Comparison of ENCODE assay signal across 9 cellular contexts in genomic region chr14:59919582-59920377, GRCh38. TPM values are rescaled to one million over a fixed set of nuclear protein-coding genes. Genes with fewer than 3 reads are reported as not detected.
DNase-seq lines count a peak whose midpoint lies in the region; ATAC-seq and TF ChIP-seq lines count a peak whose summit lies in the region.
"Had no signal": no experiment of that assay in that cellular context is flagged by ENCODE, and none has a peak within 500 bp of the region (broad histone marks: within the 10 kb centered on the region; RNA-seq: fewer than 3 reads in every experiment).

TSS of gene LRRC9 (plus strand) at chr14:59920144.

- H3F3A ChIP-seq in neural progenitor cell (ENCODE audit: low read depth): peaks cover 13% of the 10 kb centered on the region

- peak within 1 kb of the TSS; percentile 97 for H2AFZ ChIP-seq in neural progenitor cell (replicated peaks)

- H3K4me2 ChIP-seq in neural progenitor cell: peak within 1 kb of the TSS; percentile 80

- H3K36me3 Mint-ChIP-seq in activated T-cell treated with anti-CD3 and anti-CD28 coated beads, Interleukin-2, amount 50 U/mL, for 4 hours (ENCODE audit: insufficient read depth): no peaks in the 10 kb centered on the region
- H3K36me3 Mint-ChIP-seq in glutamatergic neuron (ENCODE audit: unreplicated experiment): no peaks in the 10 kb centered on the region
- H3K36me3 Mint-ChIP-seq in neural progenitor cell: peaks cover 16% of the 10 kb centered on the region

- no peaks in the 10 kb centered on the region for H3K9me3 ChIP-seq in neural progenitor cell (ENCODE audit: low read depth)

- no peaks in the 10 kb centered on the region for H3K36me3 ChIP-seq in neural progenitor cell

- ATAC-seq in GM18907 (IDR thresholded peaks at IDR 0.05; ENCODE audit: unreplicated experiment) (peak; percentile 21), GM18861 (IDR thresholded peaks at IDR 0.05; ENCODE audit: unreplicated experiment) (no peak)
- peak; percentile 52 to 65 for ATAC-seq in activated T-cell treated with anti-CD3 and anti-CD28 coated beads, Interleukin-2, amount 50 U/mL, for 4 hours

- no peaks in the 10 kb centered on the region for H3K9me3 Mint-ChIP-seq in activated T-cell treated with anti-CD3 and anti-CD28 coated beads, Interleukin-2, amount 50 U/mL, for 4 hours
- H3K9me3 Mint-ChIP-seq in glutamatergic neuron (ENCODE audit: unreplicated experiment) (peaks cover 3% of the 10 kb centered on the region), neural progenitor cell (peaks cover 4% of the 10 kb centered on the region)

- H3K4me1 Mint-ChIP-seq in activated T-cell treated with anti-CD3 and anti-CD28 coated beads, Interleukin-2, amount 50 U/mL, for 4 hours (ENCODE audit: low read depth): peaks cover 8% of the 10 kb centered on the region
- peaks cover 2% of the 10 kb centered on the region for H3K4me1 Mint-ChIP-seq in glutamatergic neuron (ENCODE audit: low read depth, unreplicated experiment)
- peaks cover 18% of the 10 kb centered on the region for H3K4me1 Mint-ChIP-seq in neural progenitor cell

- peaks cover 14% of the 10 kb centered on the region for H3K4me1 ChIP-seq in neural progenitor cell

- H4K20me1 ChIP-seq in neural progenitor cell (ENCODE audit: low read depth): no peaks in the 10 kb centered on the region

- peak within 1 kb of the TSS; percentile 29 for H3K9ac ChIP-seq in neural progenitor cell

- TF ChIP-seq CTCF in glutamatergic neuron (IDR thresholded peaks at IDR 0.05; ENCODE audit: partially characterized antibody, unreplicated experiment) (no peak), neural progenitor cell (IDR thresholded peaks at IDR 0.05) (peak; percentile 19)

- no peaks in the 10 kb centered on the region for H3K27me3 ChIP-seq in neural progenitor cell

- peaks cover 46% of the 10 kb centered on the region for H3K27me3 Mint-ChIP-seq in activated T-cell treated with anti-CD3 and anti-CD28 coated beads, Interleukin-2, amount 50 U/mL, for 4 hours (ENCODE audit: low read depth)
- H3K27me3 Mint-ChIP-seq in glutamatergic neuron (ENCODE audit: unreplicated experiment) (peaks cover 3% of the 10 kb centered on the region), neural progenitor cell (ENCODE audit: insufficient read depth, low read depth) (no peaks in the 10 kb centered on the region)

- H3K27ac ChIP-seq in neural progenitor cell: peak within 1 kb of the TSS; percentile 77

- H3K79me2 ChIP-seq in neural progenitor cell (ENCODE audit: low read depth): peaks cover 13% of the 10 kb centered on the region

- H3K27ac Mint-ChIP-seq in glutamatergic neuron (ENCODE audit: unreplicated experiment) (peak within 1 kb of the TSS; percentile 96), neural progenitor cell (peak within 1 kb of the TSS; percentile 97)

- DNase-seq in NCI-H1694 (lab: John Stamatoyannopoulos, UW) (peak; percentile 79), glutamatergic neuron (peak; percentile 91), neural progenitor cell (ENCODE audit: low spot score) (peak; percentile 97), LoVo (ENCODE audit: low spot score) (no peak), GOT3 (lab: John Stamatoyannopoulos, UW) (no peak)
- peak; percentile 20 for DNase-seq in activated T-cell treated with anti-CD3 and anti-CD28 coated beads, Interleukin-2, amount 50 U/mL, for 4 hours

- peak within 1 kb of the TSS; percentile 59 for H3K4me3 Mint-ChIP-seq in activated T-cell treated with anti-CD3 and anti-CD28 coated beads, Interleukin-2, amount 50 U/mL, for 4 hours
- H3K4me3 Mint-ChIP-seq in glutamatergic neuron (ENCODE audit: unreplicated experiment): peak within 1 kb of the TSS; percentile 94
- H3K4me3 Mint-ChIP-seq in neural progenitor cell: peak within 1 kb of the TSS; percentile 90

- H3K4me3 ChIP-seq in neural progenitor cell: peak within 1 kb of the TSS; percentile 69

RNA-seq across cellular contexts. Expression of gene LRRC9, which starts in this region (rescaled TPM):
- not detected for total RNA-seq in activated T-cell treated with anti-CD3 and anti-CD28 coated beads, Interleukin-2, amount 50 U/mL, for 4 hours
- total RNA-seq in glutamatergic neuron (ENCODE audit: unreplicated experiment): 1.3 TPM
- 2.1 and 2.3 TPM in 2 replicates for total RNA-seq in neural progenitor cell (ENCODE audit: low replicate concordance)
- total RNA-seq: T-helper 1 cell treated with Interleukin-12 subunit alpha and Interleukin-12 subunit beta and Interleukin-4 antibody, amounts not matched to agents 30 ng/mL and 1 ng/mL, for 36 hours had no signal

Comparison
In these comparisons a context has a peak if more than half of its experiments do, and no peak if none do; other contexts are left out.
1. Peak in DNase-seq and ATAC-seq in activated T-cell treated with anti-CD3 and anti-CD28 coated beads, Interleukin-2, amount 50 U/mL, for 4 hours; RNA of the gene not detected or under 1 TPM.
2. DNase-seq: peak in NCI-H1694 (single experiment), glutamatergic neuron (single experiment) and neural progenitor cell (single experiment); none in LoVo (single experiment) and GOT3 (single experiment).
3. Peak in every context shown above with its lines, with median percentiles within 50 percentile points of each other: H3K4me3 Mint-ChIP-seq.